ENCODE assay signal across 2 cellular contexts in the genomic region with DNA sequence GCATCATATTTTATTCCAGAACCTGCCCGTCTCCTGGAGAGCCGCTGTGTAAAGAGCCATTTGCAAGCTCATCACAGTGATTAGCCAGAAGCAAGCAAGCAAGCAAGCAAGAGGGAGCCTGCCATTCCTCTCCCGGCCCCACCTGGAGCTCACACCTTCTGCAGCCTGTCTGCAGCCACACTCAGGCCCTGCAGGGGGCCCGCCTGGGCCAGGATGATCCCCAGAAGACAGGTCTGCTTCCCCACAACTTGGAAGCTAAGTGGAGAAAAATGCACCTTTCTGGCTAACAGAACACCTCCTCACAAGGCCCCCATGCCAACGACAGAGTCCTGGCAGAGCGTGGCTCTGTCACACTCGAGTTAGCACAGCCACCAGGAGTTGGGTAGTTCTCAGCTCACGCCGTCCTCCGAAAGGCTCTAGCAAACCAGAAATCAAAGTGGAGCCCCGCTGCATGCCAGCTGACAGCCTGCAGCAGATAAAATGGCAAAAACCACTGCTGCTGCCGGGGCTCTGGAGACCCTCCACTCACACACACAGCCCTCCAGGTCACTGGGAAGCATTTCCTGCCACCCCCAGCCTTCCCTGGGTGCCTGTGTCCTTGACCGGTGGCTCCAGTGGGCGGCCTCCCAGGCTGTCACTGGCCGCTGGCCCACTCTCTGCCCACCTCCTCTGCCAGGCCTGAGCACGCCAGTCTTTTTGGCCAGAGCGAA.
TF ChIP-seq lines count a peak whose summit lies in the region.

No MANE protein-coding gene starts in this region.

TF ChIP-seq in SK-N-SH treated with all-trans-retinoic acid at 6 μM for 48 hours, 23 proteins besides CTCF, POLR2A, EP300 and RAD21 (continued from another document):
- TF ChIP-seq, protein P1, sequence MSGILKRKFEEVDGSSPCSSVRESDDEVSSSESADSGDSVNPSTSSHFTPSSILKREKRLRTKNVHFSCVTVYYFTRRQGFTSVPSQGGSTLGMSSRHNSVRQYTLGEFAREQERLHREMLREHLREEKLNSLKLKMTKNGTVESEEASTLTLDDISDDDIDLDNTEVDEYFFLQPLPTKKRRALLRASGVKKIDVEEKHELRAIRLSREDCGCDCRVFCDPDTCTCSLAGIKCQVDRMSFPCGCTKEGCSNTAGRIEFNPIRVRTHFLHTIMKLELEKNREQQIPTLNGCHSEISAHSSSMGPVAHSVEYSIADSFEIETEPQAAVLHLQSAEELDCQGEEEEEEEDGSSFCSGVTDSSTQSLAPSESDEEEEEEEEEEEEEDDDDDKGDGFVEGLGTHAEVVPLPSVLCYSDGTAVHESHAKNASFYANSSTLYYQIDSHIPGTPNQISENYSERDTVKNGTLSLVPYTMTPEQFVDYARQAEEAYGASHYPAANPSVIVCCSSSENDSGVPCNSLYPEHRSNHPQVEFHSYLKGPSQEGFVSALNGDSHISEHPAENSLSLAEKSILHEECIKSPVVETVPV (CRISPR knock-in tag; IDR thresholded peaks at IDR 0.05): no peak
- TF ChIP-seq OSR1 (CRISPR knock-in tag; IDR thresholded peaks at IDR 0.05) (no peak), ISL1 (CRISPR knock-in tag; IDR thresholded peaks at IDR 0.05) (no peak), ZNF565 (CRISPR knock-in tag; conservative IDR thresholded peaks at IDR 0.05; ENCODE audit: low read depth) (no peak), ESRRG (CRISPR knock-in tag; IDR thresholded peaks at IDR 0.05) (no peak)

TF ChIP-seq in SK-N-SH, 30 proteins besides CTCF, POLR2A, EP300 and RAD21 (continued from another document):
- TF ChIP-seq MEF2A (IDR thresholded peaks at IDR 0.05; ENCODE audit: borderline replicate concordance, low read depth): no peak
- no peak for TF ChIP-seq POLR2AphosphoS5 (IDR thresholded peaks at IDR 0.05; ENCODE audit: low read depth, low read length)
- TF ChIP-seq, protein P2, sequence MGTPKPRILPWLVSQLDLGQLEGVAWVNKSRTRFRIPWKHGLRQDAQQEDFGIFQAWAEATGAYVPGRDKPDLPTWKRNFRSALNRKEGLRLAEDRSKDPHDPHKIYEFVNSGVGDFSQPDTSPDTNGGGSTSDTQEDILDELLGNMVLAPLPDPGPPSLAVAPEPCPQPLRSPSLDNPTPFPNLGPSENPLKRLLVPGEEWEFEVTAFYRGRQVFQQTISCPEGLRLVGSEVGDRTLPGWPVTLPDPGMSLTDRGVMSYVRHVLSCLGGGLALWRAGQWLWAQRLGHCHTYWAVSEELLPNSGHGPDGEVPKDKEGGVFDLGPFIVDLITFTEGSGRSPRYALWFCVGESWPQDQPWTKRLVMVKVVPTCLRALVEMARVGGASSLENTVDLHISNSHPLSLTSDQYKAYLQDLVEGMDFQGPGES (IDR thresholded peaks at IDR 0.05; ENCODE audit: low read depth, low read length): no peak
- no peak for TF ChIP-seq CHD2 (IDR thresholded peaks at IDR 0.05; ENCODE audit: low read length, partially characterized antibody)
- no peak for TF ChIP-seq TAF1 (IDR thresholded peaks at IDR 0.05; ENCODE audit: borderline replicate concordance, low read depth, low read length)
- no peak for TF ChIP-seq YY1 (IDR thresholded peaks at IDR 0.05; ENCODE audit: low read depth)
- no peak for TF ChIP-seq SIN3A (IDR thresholded peaks at IDR 0.05; ENCODE audit: borderline replicate concordance, low read depth, low read length)
